13 cellular contexts compared by ENCODE assay signal in genomic region chr20:38164069-38164468, GRCh38. TPM values are rescaled to one million over a fixed set of nuclear protein-coding genes. Genes with fewer than 3 reads are reported as not detected.
A peak's percentile ranks its signal among the peaks of the same experiment; 100 is the strongest.
DNase-seq lines count a peak whose midpoint lies in the region; ATAC-seq and TF ChIP-seq lines count a peak whose summit lies in the region.
"Had no signal": no experiment of that assay in that cellular context is flagged by ENCODE, and none has a peak within 500 bp of the region (broad histone marks: within the 10 kb centered on the region; RNA-seq: fewer than 3 reads in every experiment).

No MANE protein-coding gene starts in this region.

- H3K4me1 ChIP-seq in Caco-2 (peaks cover 46% of the 10 kb centered on the region), sigmoid colon (peaks cover 0 to 61% (median 33%) of the 10 kb centered on the region in 4 donors)

- H3K9me3 Mint-ChIP-seq in Caco-2 (ENCODE audit: unreplicated experiment): no peaks in the 10 kb centered on the region
- H3K9me3 Mint-ChIP-seq: activated B cell treated with CpG ODN at 0.5 μM for 24 hours; activated naive CD4-positive, alpha-beta T cell treated with anti-CD3 and anti-CD28 coated beads, Interleukin-2, amount 50 U/mL, for 72 hours had no signal

- H3K4me3 Mint-ChIP-seq in Caco-2 (ENCODE audit: unreplicated experiment): peak overlapping the region; percentile 67

- peaks cover 23% of the 10 kb centered on the region for H3K4me1 Mint-ChIP-seq in Caco-2 (ENCODE audit: low read depth, unreplicated experiment)

- H3K27me3 ChIP-seq in Caco-2 (replicated peaks; ENCODE audit: control insufficient read depth, insufficient read depth, low read length) (no peaks in the 10 kb centered on the region), kidney epithelial cell (ENCODE audit: control insufficient read depth, insufficient read depth, low read length) (no peaks in the 10 kb centered on the region), sigmoid colon (no peaks in the 10 kb centered on the region)

- CTCF ChIA-PET in Caco-2 (lab: Charles Lee): interaction anchor here (0.7 to 4.2 kb wide), 7 partner anchors 12 to 106 kb away, joined by 3 to 16 read pairs (median 9); no protein-coding TSS in a partner anchor

- no peaks in the 10 kb centered on the region for H3K27me3 Mint-ChIP-seq in Caco-2 (ENCODE audit: insufficient read depth, unreplicated experiment)
- H3K27me3 Mint-ChIP-seq: activated B cell treated with CpG ODN at 0.5 μM for 24 hours had no signal

- TF ChIP-seq CTCF in Caco-2 (IDR thresholded peaks at IDR 0.05; ENCODE audit: insufficient read depth in 1 of 2, low read depth in 1 of 2, low read length in 1 of 2, severe bottlenecking in 1 of 2, unreplicated experiment in 1 of 2): no peak
- TF ChIP-seq CTCF in cardiac fibroblast (IDR thresholded peaks at IDR 0.05; ENCODE audit: low read depth, low read length): no peak
- no peak for TF ChIP-seq CTCF in kidney epithelial cell (IDR thresholded peaks at IDR 0.05; ENCODE audit: insufficient read depth, low read length, poor library complexity, severe bottlenecking)
- no peak for TF ChIP-seq CTCF in sigmoid colon (IDR thresholded peaks at IDR 0.05)

- H3K9me3 ChIP-seq in Caco-2: no peaks in the 10 kb centered on the region
- H3K9me3 ChIP-seq in sigmoid colon: no peaks in the 10 kb centered on the region

- ATAC-seq in GM19455 (IDR thresholded peaks at IDR 0.05; ENCODE audit: unreplicated experiment): no peak
- ATAC-seq in HG02973 (IDR thresholded peaks at IDR 0.05; ENCODE audit: unreplicated experiment): no peak
- ATAC-seq in GM19452 (IDR thresholded peaks at IDR 0.05; ENCODE audit: unreplicated experiment): no peak
- ATAC-seq: activated naive CD4-positive, alpha-beta T cell treated with anti-CD3 and anti-CD28 coated beads, Interleukin-2, amount 50 U/mL, for 72 hours had no signal

- DNase-seq in Caco-2 (no peak), cardiac fibroblast (ENCODE audit: low read depth in 2 of 2) (no peak), kidney epithelial cell (ENCODE audit: low read depth) (no peak), sigmoid colon (peak; percentile 57), NCI-H1436 (lab: John Stamatoyannopoulos, UW) (no peak)
- DNase-seq: activated B cell treated with CpG ODN at 0.5 μM for 24 hours; activated CD8-positive, alpha-beta memory T cell treated with anti-CD3 and anti-CD28 coated beads, Interleukin-2, amount 50 U/mL, for 4 hours; cortex of kidney; DMS79 treated with DMSO at 0.1 percent for 48 hours had no signal

- intact Hi-C loops in Caco-2 (cut with micrococcal nuclease; ENCODE audit: unreplicated experiment): loop anchor here (2.0 kb wide), 2 partner anchors 41 to 99 kb away; no protein-coding TSS in a partner anchor
- intact Hi-C loops in sigmoid colon (cut with DNase I): loop anchor here (2.0 kb wide), 1 partner anchor 91 kb away; no protein-coding TSS in a partner anchor

- 90 to 93% methylated on average over 5 of the region's 5 CpGs for WGBS in sigmoid colon, 2 donors

- H3K4me3 ChIP-seq in Caco-2 (ENCODE audit: low read depth, low read length): no peak overlapping the region
- peak overlapping the region; percentile 40 to 55 for H3K4me3 ChIP-seq in cardiac fibroblast (replicated peaks in 1 of 2; ENCODE audit: low read depth in 2 of 2, low read length in 2 of 2)
- H3K4me3 ChIP-seq in kidney epithelial cell (ENCODE audit: low read depth, low read length): peak overlapping the region; percentile 60
- H3K4me3 ChIP-seq in sigmoid colon: peak overlapping the region in 3 of 4 donors; percentile 48 to 62 (median 50)

- TF ChIP-seq EP300 in sigmoid colon (IDR thresholded peaks at IDR 0.05): no peak

- H3K27ac Mint-ChIP-seq in Caco-2 (ENCODE audit: unreplicated experiment): no peak overlapping the region
- H3K27ac Mint-ChIP-seq: activated B cell treated with CpG ODN at 0.5 μM for 24 hours; activated naive CD4-positive, alpha-beta T cell treated with anti-CD3 and anti-CD28 coated beads, Interleukin-2, amount 50 U/mL, for 72 hours had no signal

- TF ChIP-seq POLR2A in sigmoid colon (IDR thresholded peaks at IDR 0.05): no peak

- POLR2A ChIA-PET in Caco-2 (lab: Charles Lee): interaction anchor here (1.9 kb wide), 1 partner anchor 20 kb away, joined by 6 read pairs; no protein-coding TSS in a partner anchor

- no TSS peak for BruUV-seq in Caco-2 (replicated peaks; lab: Mats Ljungman, UMichigan)

- H3K36me3 Mint-ChIP-seq in Caco-2 (ENCODE audit: insufficient read depth, unreplicated experiment): peaks cover 16% of the 10 kb centered on the region
- H3K36me3 Mint-ChIP-seq: activated naive CD4-positive, alpha-beta T cell treated with anti-CD3 and anti-CD28 coated beads, Interleukin-2, amount 50 U/mL, for 72 hours had no signal

- peak overlapping the region; percentile 67 to 86 (median 74) for H3K27ac ChIP-seq in sigmoid colon

- H3K36me3 ChIP-seq in Caco-2 (ENCODE audit: control insufficient read depth, insufficient read depth, low read length) (no peaks in the 10 kb centered on the region), kidney epithelial cell (ENCODE audit: control insufficient read depth, insufficient read depth, low read length) (no peaks in the 10 kb centered on the region), sigmoid colon (peaks cover 0 to 16% (median 6%) of the 10 kb centered on the region in 4 donors)

RNA-seq across cellular contexts. Expression of gene TGM2, which starts 1.0 kb away (rescaled TPM):
- total RNA-seq in Caco-2 (2022) (138 and 162 TPM in 2 replicates), kidney epithelial cell (115 and 135 TPM in 2 replicates), sigmoid colon (100 to 1,000 TPM in 2 of 4 donors, 10 to 100 TPM in 2; 14.8 to 104 (median 60.7) TPM)
- 10 to 100 TPM in 1 of 3 donors, 1 to 10 TPM in 2; 6.5 to 71.1 (median 7.2) TPM for polyA plus RNA-seq in sigmoid colon
